20 cellular contexts compared by ENCODE assay signal in genomic region chr1:42431514-42431913, GRCh38. TPM values are rescaled to one million over a fixed set of nuclear protein-coding genes. Genes with fewer than 3 reads are reported as not detected.
"Had no signal": no experiment of that assay in that cellular context is flagged by ENCODE, and none has a peak within 500 bp of the region (broad histone marks: within the 10 kb centered on the region; RNA-seq: fewer than 3 reads in every experiment).

No MANE protein-coding gene starts in this region.

- H3K9me3 ChIP-seq: heart right ventricle, neutrophil, suprapubic skin, thyroid gland, upper lobe of left lung, uterus had no signal

- H3K4me1 ChIP-seq: suprapubic skin, thyroid gland, upper lobe of left lung, uterus had no signal

- ATAC-seq: esophagus mucosa; heart right ventricle; left ventricle myocardium superior; naive thymus-derived CD8-positive, alpha-beta T cell; right cardiac atrium; stimulated activated naive CD8-positive, alpha-beta T cell treated with anti-CD3 and anti-CD28 coated beads, Interleukin-15, Interleukin-2, amounts not matched to agents 100 U/mL and 50 U/mL, for 24 hours had no signal

- H3K4me1 Mint-ChIP-seq: naive thymus-derived CD8-positive, alpha-beta T cell had no signal

- H3K36me3 ChIP-seq: heart right ventricle, neutrophil, suprapubic skin, thyroid gland, upper lobe of left lung had no signal

- H3K27ac Mint-ChIP-seq: naive thymus-derived CD8-positive, alpha-beta T cell; progenitor cell of endocrine pancreas had no signal

- DNase-seq: effector memory CD4-positive, alpha-beta T cell; heart right ventricle; islet precursor cell; left ventricle myocardium superior; mesendoderm; naive thymus-derived CD8-positive, alpha-beta T cell; right cardiac atrium; stimulated activated CD4-positive, alpha-beta T cell treated with anti-CD3 and anti-CD28 coated beads, Interleukin-4, amount 100 ng/mL, for 1 hour; stimulated activated CD8-positive, alpha-beta memory T cell treated with anti-CD3 and anti-CD28 coated beads, Interleukin-4, amount 100 ng/mL, for 48 hours; stimulated activated naive CD8-positive, alpha-beta T cell treated with anti-CD3 and anti-CD28 coated beads, Interleukin-15, Interleukin-2, amounts not matched to agents 100 U/mL and 50 U/mL, for 24 hours; thyroid gland; upper lobe of left lung; uterus had no signal

- H3K9me3 Mint-ChIP-seq: naive thymus-derived CD8-positive, alpha-beta T cell; stimulated activated effector memory CD8-positive, alpha-beta T cell treated with anti-CD3 and anti-CD28 coated beads, Interleukin-12 subunit alpha, Interleukin-12 subunit beta, amount 100 ng/mL, for 72 hours had no signal

- H3K27ac ChIP-seq: heart right ventricle, neutrophil, suprapubic skin, thyroid gland, upper lobe of left lung, uterus had no signal

- H3K4me3 ChIP-seq: heart right ventricle, suprapubic skin, thyroid gland, upper lobe of left lung, uterus had no signal

- H3K27me3 Mint-ChIP-seq: naive thymus-derived CD8-positive, alpha-beta T cell; progenitor cell of endocrine pancreas had no signal

- H3K36me3 Mint-ChIP-seq: stimulated activated effector memory CD8-positive, alpha-beta T cell treated with anti-CD3 and anti-CD28 coated beads, Interleukin-12 subunit alpha, Interleukin-12 subunit beta, amount 100 ng/mL, for 72 hours had no signal

- H3K27me3 ChIP-seq: heart right ventricle, neutrophil, suprapubic skin, thyroid gland, upper lobe of left lung, uterus had no signal

- H3K4me3 Mint-ChIP-seq: naive thymus-derived CD8-positive, alpha-beta T cell; stimulated activated effector memory CD8-positive, alpha-beta T cell treated with anti-CD3 and anti-CD28 coated beads, Interleukin-12 subunit alpha, Interleukin-12 subunit beta, amount 100 ng/mL, for 72 hours had no signal

RNA-seq across cellular contexts. Expression of gene ZMYND12, which starts 24.3 kb away (rescaled TPM):
- total RNA-seq: frontal cortex had no signal

RNA-seq across cellular contexts. Expression of gene RIMKLA, which starts 50.9 kb away (rescaled TPM):
- total RNA-seq: osteoblast had no signal
